1 cellular context compared by ENCODE assay signal in the genomic region with DNA sequence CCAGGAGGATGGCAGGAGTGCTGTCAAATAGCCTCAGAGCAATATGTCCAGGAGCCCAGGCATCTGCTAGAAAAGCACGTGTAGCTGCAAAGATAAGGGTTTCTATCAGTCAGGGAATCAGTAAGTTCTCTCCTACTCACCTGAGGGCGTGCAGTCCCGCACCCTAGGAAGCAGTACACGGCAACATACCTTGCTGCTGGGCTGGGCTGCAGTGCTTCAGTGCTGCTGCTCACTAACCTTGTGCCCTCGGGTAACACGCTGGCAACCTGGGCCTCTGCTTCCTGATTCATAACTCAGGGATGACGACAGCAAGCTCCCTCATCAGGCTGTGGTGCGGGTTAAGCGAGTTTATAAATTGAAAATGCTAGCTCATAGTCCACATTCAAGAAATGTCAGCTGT.
TF ChIP-seq lines count a peak whose summit lies in the region.

No MANE protein-coding gene starts in this region.

TF ChIP-seq in GM23338, 12 proteins besides CTCF, POLR2A, EP300 and RAD21 (continued from another document):
- TF ChIP-seq, protein P1, sequence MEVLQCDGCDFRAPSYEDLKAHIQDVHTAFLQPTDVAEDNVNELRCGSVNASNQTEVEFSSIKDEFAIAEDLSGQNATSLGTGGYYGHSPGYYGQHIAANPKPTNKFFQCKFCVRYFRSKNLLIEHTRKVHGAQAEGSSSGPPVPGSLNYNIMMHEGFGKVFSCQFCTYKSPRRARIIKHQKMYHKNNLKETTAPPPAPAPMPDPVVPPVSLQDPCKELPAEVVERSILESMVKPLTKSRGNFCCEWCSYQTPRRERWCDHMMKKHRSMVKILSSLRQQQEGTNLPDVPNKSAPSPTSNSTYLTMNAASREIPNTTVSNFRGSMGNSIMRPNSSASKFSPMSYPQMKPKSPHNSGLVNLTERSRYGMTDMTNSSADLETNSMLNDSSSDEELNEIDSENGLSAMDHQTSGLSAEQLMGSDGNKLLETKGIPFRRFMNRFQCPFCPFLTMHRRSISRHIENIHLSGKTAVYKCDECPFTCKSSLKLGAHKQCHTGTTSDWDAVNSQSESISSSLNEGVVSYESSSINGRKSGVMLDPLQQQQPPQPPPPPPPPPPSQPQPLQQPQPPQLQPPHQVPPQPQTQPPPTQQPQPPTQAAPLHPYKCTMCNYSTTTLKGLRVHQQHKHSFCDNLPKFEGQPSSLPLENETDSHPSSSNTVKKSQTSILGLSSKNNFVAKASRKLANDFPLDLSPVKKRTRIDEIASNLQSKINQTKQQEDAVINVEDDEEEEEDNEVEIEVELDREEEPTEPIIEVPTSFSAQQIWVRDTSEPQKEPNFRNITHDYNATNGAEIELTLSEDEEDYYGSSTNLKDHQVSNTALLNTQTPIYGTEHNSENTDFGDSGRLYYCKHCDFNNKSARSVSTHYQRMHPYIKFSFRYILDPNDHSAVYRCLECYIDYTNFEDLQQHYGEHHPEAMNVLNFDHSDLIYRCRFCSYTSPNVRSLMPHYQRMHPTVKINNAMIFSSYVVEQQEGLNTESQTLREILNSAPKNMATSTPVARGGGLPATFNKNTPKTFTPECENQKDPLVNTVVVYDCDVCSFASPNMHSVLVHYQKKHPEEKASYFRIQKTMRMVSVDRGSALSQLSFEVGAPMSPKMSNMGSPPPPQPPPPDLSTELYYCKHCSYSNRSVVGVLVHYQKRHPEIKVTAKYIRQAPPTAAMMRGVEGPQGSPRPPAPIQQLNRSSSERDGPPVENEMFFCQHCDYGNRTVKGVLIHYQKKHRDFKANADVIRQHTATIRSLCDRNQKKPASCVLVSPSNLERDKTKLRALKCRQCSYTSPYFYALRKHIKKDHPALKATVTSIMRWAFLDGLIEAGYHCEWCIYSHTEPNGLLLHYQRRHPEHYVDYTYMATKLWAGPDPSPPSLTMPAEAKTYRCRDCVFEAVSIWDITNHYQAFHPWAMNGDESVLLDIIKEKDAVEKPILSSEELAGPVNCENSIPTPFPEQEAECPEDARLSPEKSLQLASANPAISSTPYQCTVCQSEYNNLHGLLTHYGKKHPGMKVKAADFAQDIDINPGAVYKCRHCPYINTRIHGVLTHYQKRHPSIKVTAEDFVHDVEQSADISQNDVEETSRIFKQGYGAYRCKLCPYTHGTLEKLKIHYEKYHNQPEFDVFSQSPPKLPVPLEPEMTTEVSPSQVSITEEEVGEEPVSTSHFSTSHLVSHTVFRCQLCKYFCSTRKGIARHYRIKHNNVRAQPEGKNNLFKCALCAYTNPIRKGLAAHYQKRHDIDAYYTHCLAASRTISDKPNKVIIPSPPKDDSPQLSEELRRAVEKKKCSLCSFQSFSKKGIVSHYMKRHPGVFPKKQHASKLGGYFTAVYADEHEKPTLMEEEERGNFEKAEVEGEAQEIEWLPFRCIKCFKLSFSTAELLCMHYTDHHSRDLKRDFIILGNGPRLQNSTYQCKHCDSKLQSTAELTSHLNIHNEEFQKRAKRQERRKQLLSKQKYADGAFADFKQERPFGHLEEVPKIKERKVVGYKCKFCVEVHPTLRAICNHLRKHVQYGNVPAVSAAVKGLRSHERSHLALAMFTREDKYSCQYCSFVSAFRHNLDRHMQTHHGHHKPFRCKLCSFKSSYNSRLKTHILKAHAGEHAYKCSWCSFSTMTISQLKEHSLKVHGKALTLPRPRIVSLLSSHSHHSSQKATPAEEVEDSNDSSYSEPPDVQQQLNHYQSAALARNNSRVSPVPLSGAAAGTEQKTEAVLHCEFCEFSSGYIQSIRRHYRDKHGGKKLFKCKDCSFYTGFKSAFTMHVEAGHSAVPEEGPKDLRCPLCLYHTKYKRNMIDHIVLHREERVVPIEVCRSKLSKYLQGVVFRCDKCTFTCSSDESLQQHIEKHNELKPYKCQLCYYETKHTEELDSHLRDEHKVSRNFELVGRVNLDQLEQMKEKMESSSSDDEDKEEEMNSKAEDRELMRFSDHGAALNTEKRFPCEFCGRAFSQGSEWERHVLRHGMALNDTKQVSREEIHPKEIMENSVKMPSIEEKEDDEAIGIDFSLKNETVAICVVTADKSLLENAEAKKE (CRISPR knock-in tag; IDR thresholded peaks at IDR 0.05), result no peak
- TF ChIP-seq ZNF331 (CRISPR knock-in tag; IDR thresholded peaks at IDR 0.05; ENCODE audit: low read depth) (no peak), NANOG (IDR thresholded peaks at IDR 0.05; ENCODE audit: borderline replicate concordance) (no peak), POLR2AphosphoS5 (IDR thresholded peaks at IDR 0.05; ENCODE audit: low read depth) (no peak), ZNF114 (CRISPR knock-in tag; IDR thresholded peaks at IDR 0.05) (no peak), JUNB (IDR thresholded peaks at IDR 0.05; ENCODE audit: unreplicated experiment) (no peak), EZH2 (IDR thresholded peaks at IDR 0.05; ENCODE audit: low read depth, unreplicated experiment) (no peak)
